10 cellular contexts compared by ENCODE assay signal in genomic region chr9:121331992-121332685, GRCh38. TPM values are rescaled to one million over a fixed set of nuclear protein-coding genes. Genes with fewer than 3 reads are reported as not detected.
DNase-seq lines count a peak whose midpoint lies in the region; ATAC-seq and TF ChIP-seq lines count a peak whose summit lies in the region.
"Had no signal": no experiment of that assay in that cellular context is flagged by ENCODE, and none has a peak within 500 bp of the region (broad histone marks: within the 10 kb centered on the region; RNA-seq: fewer than 3 reads in every experiment).

No MANE protein-coding gene starts in this region.

- H3K9me3 ChIP-seq in HCT116 (ENCODE audit: control insufficient read depth in 1 of 2, insufficient read depth in 1 of 2, low read depth in 1 of 2, low read length in 2 of 2), result no peaks in the 10 kb centered on the region
- H3K9me3 ChIP-seq in suprapubic skin, result no peaks in the 10 kb centered on the region

- TF ChIP-seq EP300 in suprapubic skin (IDR thresholded peaks at IDR 0.05), result no peak

- no peaks in the 10 kb centered on the region for H3K9me2 ChIP-seq in HCT116 (ENCODE audit: insufficient read depth)

- POLR2A ChIA-PET in HCT116 (lab: Charles Lee), result no interaction called here
- POLR2A ChIA-PET in GM10248 (lab: Yijun Ruan, JAX), result no interaction called here

- DNase-seq in HCT116 (ENCODE audit: low read depth, low spot score), result no peak
- no peak for DNase-seq in left lobe of liver (ENCODE audit: low spot score)
- DNase-seq in suprapubic skin (ENCODE audit: low spot score in 2 of 2), result no peak
- DNase-seq in NCI-H774 (lab: John Stamatoyannopoulos, UW), result no peak
- DNase-seq in GM10248 (ENCODE audit: extremely low spot score), result no peak
- DNase-seq in activated naive CD4-positive, alpha-beta T cell treated with anti-CD3 and anti-CD28 coated beads, Interleukin-2, amount 50 U/mL, for 72 hours (ENCODE audit: low spot score in 2 of 2), result no peak
- DNase-seq: effector CD8-positive, alpha-beta T cell had no signal

- intact Hi-C loops in HCT116 (cut with micrococcal nuclease), result no loop called here

- 73% methylated on average over 14 of the region's 14 CpGs for WGBS in suprapubic skin

- peaks cover 0 to 12% of the 10 kb centered on the region in 2 donors for H3K36me3 Mint-ChIP-seq in activated naive CD4-positive, alpha-beta T cell treated with anti-CD3 and anti-CD28 coated beads, Interleukin-2, amount 50 U/mL, for 72 hours

- peak; percentile 67 for ATAC-seq in HCT116
- ATAC-seq in left lobe of liver, result peak; percentile 38
- no peak for ATAC-seq in GM18909 (IDR thresholded peaks at IDR 0.05; ENCODE audit: poor library complexity, unreplicated experiment)
- ATAC-seq in activated naive CD4-positive, alpha-beta T cell treated with anti-CD3 and anti-CD28 coated beads, Interleukin-2, amount 50 U/mL, for 72 hours, result no peak

- no peak overlapping the region for H2AFZ ChIP-seq in HCT116 (ENCODE audit: low read depth, low read length, poor library complexity, severe bottlenecking)

- H3K36me3 ChIP-seq in HCT116 (ENCODE audit: control insufficient read depth in 1 of 2, insufficient read depth in 2 of 2, low read length in 2 of 2) (peaks cover 4 to 12% of the 10 kb centered on the region in 2 experiments; a peak in 3 of 4 replicates), suprapubic skin (peaks cover 75% of the 10 kb centered on the region)

- no peak overlapping the region for H3K27ac Mint-ChIP-seq in activated naive CD4-positive, alpha-beta T cell treated with anti-CD3 and anti-CD28 coated beads, Interleukin-2, amount 50 U/mL, for 72 hours

- TF ChIP-seq CTCF in HCT116 (IDR thresholded peaks at IDR 0.05 in 2 of 3, conservative IDR thresholded peaks at IDR 0.05 in 1 of 3; ENCODE audit: borderline replicate concordance in 1 of 3, insufficient read depth in 1 of 3, low read depth in 2 of 3, low read length in 2 of 3) (peak in 2 of 3 experiments; percentile 31 to 38; a peak in 3 of 6 replicates), suprapubic skin (IDR thresholded peaks at IDR 0.05) (peak; percentile 13 to 41), GM10248 (IDR thresholded peaks at IDR 0.05; ENCODE audit: control extremely low read depth, extremely low read depth, low read depth, missing control alignments) (no peak)

- H3K4me3 ChIP-seq in HCT116 (replicated peaks in 1 of 2; ENCODE audit: low read depth in 1 of 2, low read length in 2 of 2), result no peak overlapping the region
- H3K4me3 ChIP-seq in suprapubic skin, result no peak overlapping the region

- BruUV-seq in HCT116 (replicated peaks; lab: Mats Ljungman, UMichigan), result no TSS peak

- no peak overlapping the region for H3K9ac ChIP-seq in HCT116 (ENCODE audit: low read length)

- no peak overlapping the region for H3K4me2 ChIP-seq in HCT116 (ENCODE audit: low read length)

- H3K4me1 ChIP-seq in HCT116 (ENCODE audit: control insufficient read depth in 1 of 2, insufficient read depth in 2 of 2, low read length in 2 of 2), result no peaks in the 10 kb centered on the region
- H3K4me1 ChIP-seq in suprapubic skin, result peaks cover 44% of the 10 kb centered on the region

- no peak for TF ChIP-seq RAD21 in HCT116 (IDR thresholded peaks at IDR 0.05; ENCODE audit: low read depth)

- H3K79me2 ChIP-seq in HCT116 (ENCODE audit: insufficient read depth, low read length), result no peaks in the 10 kb centered on the region

- H3K27me3 ChIP-seq in HCT116 (ENCODE audit: insufficient read depth, low read length) (no peaks in the 10 kb centered on the region), suprapubic skin (no peaks in the 10 kb centered on the region)

- CTCF ChIA-PET in HCT116 (lab: Charles Lee), result interaction anchor here (1.0 kb wide), 1 partner anchor 44 kb away, joined by 3 read pairs; no protein-coding TSS in a partner anchor
- CTCF ChIA-PET in GM10248 (lab: Yijun Ruan, JAX), result interaction anchor here (1.1 to 2.6 kb wide), 2 partner anchors 12 to 15 kb away, joined by 3 to 16 read pairs; no protein-coding TSS in a partner anchor

- H3K27ac ChIP-seq in HCT116 (ENCODE audit: low read depth, low read length), result no peak overlapping the region
- H3K27ac ChIP-seq in cingulate gyrus (ENCODE audit: low read depth, low read length), result peak overlapping the region; percentile 70
- H3K27ac ChIP-seq in suprapubic skin, result peak overlapping the region; percentile 55

- no peaks in the 10 kb centered on the region for H3K9me3 Mint-ChIP-seq in activated naive CD4-positive, alpha-beta T cell treated with anti-CD3 and anti-CD28 coated beads, Interleukin-2, amount 50 U/mL, for 72 hours
- H3K9me3 Mint-ChIP-seq: natural killer cell treated with Interleukin-12 subunit alpha and Interleukin-12 subunit beta and Interleukin-15 and Interleukin-18, amount 100 ng/mL, for 72 hours had no signal

- no peaks in the 10 kb centered on the region for H4K20me1 ChIP-seq in HCT116 (ENCODE audit: insufficient read depth)

- RAD21 ChIA-PET in HCT116 (lab: Charles Lee; ENCODE audit: low non-redundant PET in 1 of 2, low total read pairs in 2 of 2, uncharacterized antibody in 2 of 2, unreplicated experiment in 2 of 2), result no interaction called here

- TF ChIP-seq POLR2A in HCT116 (IDR thresholded peaks at IDR 0.05; ENCODE audit: borderline replicate concordance, extremely low read depth, insufficient read depth, insufficient read length) (no peak), suprapubic skin (IDR thresholded peaks at IDR 0.05) (no peak)

TF ChIP-seq in HCT116, 20 proteins besides CTCF, POLR2A, EP300 and RAD21:
- TF ChIP-seq EZH2phosphoT487 (IDR thresholded peaks at IDR 0.05; ENCODE audit: borderline replicate concordance), result no peak
- TF ChIP-seq ZBTB33 (IDR thresholded peaks at IDR 0.05; ENCODE audit: extremely low read depth, insufficient replicate concordance, low read length), result no peak
- no peak for TF ChIP-seq SRF (IDR thresholded peaks at IDR 0.05; ENCODE audit: low read depth)
- no peak for TF ChIP-seq POLR2AphosphoS5 (IDR thresholded peaks at IDR 0.05; ENCODE audit: low read depth, low read length)
- TF ChIP-seq MAX (IDR thresholded peaks at IDR 0.05), result no peak
- no peak for TF ChIP-seq EGR1 (IDR thresholded peaks at IDR 0.05; ENCODE audit: low read depth)
- TF ChIP-seq ELF1 (IDR thresholded peaks at IDR 0.05; ENCODE audit: borderline replicate concordance, low read depth), result no peak
- TF ChIP-seq YY1 (IDR thresholded peaks at IDR 0.05; ENCODE audit: extremely low read depth, insufficient replicate concordance, low read depth, low read length), result no peak
- no peak for TF ChIP-seq CBX3 (IDR thresholded peaks at IDR 0.05; ENCODE audit: low read depth)
- TF ChIP-seq EZH2 (IDR thresholded peaks at IDR 0.05), result no peak
- TF ChIP-seq CEBPB (IDR thresholded peaks at IDR 0.05; ENCODE audit: low read depth), result no peak
- no peak for TF ChIP-seq SP1 (IDR thresholded peaks at IDR 0.05; ENCODE audit: low read depth)
- TF ChIP-seq, protein P1, sequence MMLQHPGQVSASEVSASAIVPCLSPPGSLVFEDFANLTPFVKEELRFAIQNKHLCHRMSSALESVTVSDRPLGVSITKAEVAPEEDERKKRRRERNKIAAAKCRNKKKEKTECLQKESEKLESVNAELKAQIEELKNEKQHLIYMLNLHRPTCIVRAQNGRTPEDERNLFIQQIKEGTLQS (IDR thresholded peaks at IDR 0.05), result no peak
- TF ChIP-seq ZNF274 (IDR thresholded peaks at IDR 0.05; ENCODE audit: low read depth, low read length), result no peak
- TF ChIP-seq FOSL1 (IDR thresholded peaks at IDR 0.05; ENCODE audit: low read depth), result no peak
- no peak for TF ChIP-seq SIN3A (IDR thresholded peaks at IDR 0.05; ENCODE audit: low read depth)
- TF ChIP-seq TCF7L2 (IDR thresholded peaks at IDR 0.05; ENCODE audit: borderline replicate concordance, extremely low read depth, insufficient read depth, insufficient read length), result no peak
TF ChIP-seq in HCT116: peak in this region for 0.

RNA-seq across cellular contexts. Expression of gene STOM, which starts 37.9 kb away (rescaled TPM):
- total RNA-seq in HCT116 (2021; ENCODE audit: unreplicated experiment) (22.4 TPM), left lobe of liver (217 TPM), suprapubic skin (100 to 1,000 TPM; 166 to 238 (median 185) TPM)
- 13.6 and 16.1 TPM in 2 replicates for polyA plus RNA-seq in HCT116 (2012)
- 10 to 100 TPM; 19.9 to 53.5 TPM for total RNA-seq in activated naive CD4-positive, alpha-beta T cell treated with anti-CD3 and anti-CD28 coated beads, Interleukin-2, amount 50 U/mL, for 72 hours

Comparison
In these comparisons a context has a peak if more than half of its experiments do, and no peak if none do; other contexts are left out.
1. ATAC-seq: peak in HCT116 (single experiment) and left lobe of liver (single experiment); none in GM18909 (single experiment) and activated naive CD4-positive, alpha-beta T cell treated with anti-CD3 and anti-CD28 coated beads, Interleukin-2, amount 50 U/mL, for 72 hours (0 of 2).